Comparison of ENCODE assay signal across 8 cellular contexts in genomic region chr12:2691340-2692111, GRCh38.
DNase-seq lines count a peak whose midpoint lies in the region; ATAC-seq and TF ChIP-seq lines count a peak whose summit lies in the region.

No MANE protein-coding gene starts in this region.

- H3K4me3 ChIP-seq in colonic mucosa = peak overlapping the region; percentile 56
- H3K4me3 ChIP-seq in thyroid gland (replicated peaks in 1 of 3) = peak overlapping the region in 2 of 3 donors; percentile 9 to 41
- H3K4me3 ChIP-seq in adrenal gland = peak overlapping the region in 2 of 4 donors; percentile 7 to 53

- H3K27me3 ChIP-seq in colonic mucosa (no peaks in the 10 kb centered on the region), thyroid gland (no peaks in the 10 kb centered on the region), adrenal gland (peaks cover 6% of the 10 kb centered on the region)

- TF ChIP-seq CTCF in colonic mucosa (IDR thresholded peaks at IDR 0.05) (no peak), thyroid gland (IDR thresholded peaks at IDR 0.05) (no peak), adrenal gland (IDR thresholded peaks at IDR 0.05) (no peak)

- peaks cover 26% of the 10 kb centered on the region for H3K4me1 Mint-ChIP-seq in activated CD4-positive, alpha-beta T cell treated with anti-CD3 and anti-CD28 coated beads for 36 hours
- peaks cover 34% of the 10 kb centered on the region for H3K4me1 Mint-ChIP-seq in T-helper 2 cell treated with Interferon-gamma antibody and Interleukin-4, amounts not matched to agents 5 μg/mL and 100 μg/mL, for 36 hours (ENCODE audit: low read depth)
- H3K4me1 Mint-ChIP-seq in naive B cell = peaks cover 15 to 42% (median 42%) of the 10 kb centered on the region in 3 donors

- H3K9me3 ChIP-seq in colonic mucosa (no peaks in the 10 kb centered on the region), thyroid gland (no peaks in the 10 kb centered on the region), adrenal gland (replicated peaks in 1 of 3) (no peaks in the 10 kb centered on the region)

- peaks cover 7% of the 10 kb centered on the region for H3K27me3 Mint-ChIP-seq in activated CD4-positive, alpha-beta T cell treated with anti-CD3 and anti-CD28 coated beads for 36 hours
- peaks cover 3% of the 10 kb centered on the region for H3K27me3 Mint-ChIP-seq in T-helper 2 cell treated with Interferon-gamma antibody and Interleukin-4, amounts not matched to agents 5 μg/mL and 100 μg/mL, for 36 hours (ENCODE audit: low read depth)
- peaks cover 0 to 16% (median 12%) of the 10 kb centered on the region in 3 donors for H3K27me3 Mint-ChIP-seq in naive B cell

- CTCF ChIA-PET in activated CD4-positive, alpha-beta T cell treated with anti-CD3 and anti-CD28 coated beads for 36 hours (lab: Charles Lee) = interaction anchor here (0.5 to 1.7 kb wide), 9 partner anchors 9 to 578 kb away, joined by 3 to 9 read pairs (median 3); partner anchors contain the start of gene FKBP4

- H3K4me1 ChIP-seq in colonic mucosa = no peaks in the 10 kb centered on the region
- peaks cover 0 to 8% of the 10 kb centered on the region in 2 donors for H3K4me1 ChIP-seq in thyroid gland
- peaks cover 3 to 4% of the 10 kb centered on the region in 2 donors for H3K4me1 ChIP-seq in adrenal gland (replicated peaks in 1 of 2)

- peak overlapping the region; percentile 79 for H3K4me3 Mint-ChIP-seq in activated CD4-positive, alpha-beta T cell treated with anti-CD3 and anti-CD28 coated beads for 36 hours
- H3K4me3 Mint-ChIP-seq in T-helper 2 cell treated with Interferon-gamma antibody and Interleukin-4, amounts not matched to agents 5 μg/mL and 100 μg/mL, for 36 hours = peak overlapping the region; percentile 90
- H3K4me3 Mint-ChIP-seq in naive B cell = peak overlapping the region; percentile 92 to 100 (median 98)

- peak overlapping the region; percentile 82 for H3K27ac Mint-ChIP-seq in activated CD4-positive, alpha-beta T cell treated with anti-CD3 and anti-CD28 coated beads for 36 hours
- H3K27ac Mint-ChIP-seq in T-helper 2 cell treated with Interferon-gamma antibody and Interleukin-4, amounts not matched to agents 5 μg/mL and 100 μg/mL, for 36 hours = peak overlapping the region; percentile 94
- H3K27ac Mint-ChIP-seq in naive B cell = peak overlapping the region; percentile 79 to 97 (median 94)

- intact Hi-C loops in activated CD4-positive, alpha-beta T cell treated with anti-CD3 and anti-CD28 coated beads for 36 hours (cut with DNase I, micrococcal nuclease) = loop anchor here (1.0 to 5.0 kb wide), 10 partner anchors 61 to 687 kb away; partner anchors contain the start of genes DCP1B (in 1 of the 2), FKBP4 (in 1 of the 2), FOXM1 (in 1 of the 2) and ITFG2 (in 1 of the 2)
- intact Hi-C loops in colonic mucosa (cut with DNase I) (no loop called here), thyroid gland (cut with DNase I) (no loop called here), adrenal gland (cut with DNase I) (no loop called here)

- H3K36me3 ChIP-seq in colonic mucosa (no peaks in the 10 kb centered on the region), thyroid gland (no peaks in the 10 kb centered on the region), adrenal gland (replicated peaks in 1 of 2) (no peaks in the 10 kb centered on the region)

- peak; percentile 84 for ATAC-seq in activated CD4-positive, alpha-beta T cell treated with anti-CD3 and anti-CD28 coated beads for 36 hours
- ATAC-seq in HG03196 (IDR thresholded peaks at IDR 0.05; ENCODE audit: unreplicated experiment) = peak; percentile 59
- ATAC-seq in naive B cell (ENCODE audit: low read depth in 2 of 2) = peak; percentile 72 to 73

- H3K36me3 Mint-ChIP-seq in activated CD4-positive, alpha-beta T cell treated with anti-CD3 and anti-CD28 coated beads for 36 hours (ENCODE audit: low read depth) = no peaks in the 10 kb centered on the region
- peaks cover 2% of the 10 kb centered on the region for H3K36me3 Mint-ChIP-seq in T-helper 2 cell treated with Interferon-gamma antibody and Interleukin-4, amounts not matched to agents 5 μg/mL and 100 μg/mL, for 36 hours (ENCODE audit: low read depth)
- no peaks in the 10 kb centered on the region for H3K36me3 Mint-ChIP-seq in naive B cell

- H3K9me3 Mint-ChIP-seq in activated CD4-positive, alpha-beta T cell treated with anti-CD3 and anti-CD28 coated beads for 36 hours (ENCODE audit: low read depth) = no peaks in the 10 kb centered on the region
- no peaks in the 10 kb centered on the region for H3K9me3 Mint-ChIP-seq in T-helper 2 cell treated with Interferon-gamma antibody and Interleukin-4, amounts not matched to agents 5 μg/mL and 100 μg/mL, for 36 hours
- H3K9me3 Mint-ChIP-seq in naive B cell = no peaks in the 10 kb centered on the region

- DNase-seq in activated CD4-positive, alpha-beta T cell treated with anti-CD3 and anti-CD28 coated beads for 36 hours = peak; percentile 80
- DNase-seq in activated CD4-positive, alpha-beta T cell treated with anti-CD3 and anti-CD28 coated beads for 1 hour = no peak
- DNase-seq in T-helper 2 cell treated with Interferon-gamma antibody and Interleukin-4, amounts not matched to agents 5 μg/mL and 100 μg/mL, for 36 hours (ENCODE audit: low spot score) = peak; percentile 51
- DNase-seq in colonic mucosa (peak; percentile 36), naive B cell (peak; percentile 33), thyroid gland (peak in 1 of 2 donors; percentile 19), adrenal gland (no peak)

- 7 to 22% methylated on average over 51 to 54 of the region's 63 CpGs for WGBS in thyroid gland, 2 donors
- 2 to 17% (median 5%) methylated on average over 33 to 63 of the region's 63 CpGs for WGBS in adrenal gland, 4 donors

- peak overlapping the region; percentile 37 for H3K27ac ChIP-seq in colonic mucosa
- peak overlapping the region in 1 of 3 donors; percentile 28 for H3K27ac ChIP-seq in thyroid gland
- H3K27ac ChIP-seq in adrenal gland = no peak overlapping the region

- TF ChIP-seq POLR2A in thyroid gland (IDR thresholded peaks at IDR 0.05) = no peak
- TF ChIP-seq POLR2A in adrenal gland (IDR thresholded peaks at IDR 0.05) = no peak

- POLR2A ChIA-PET in activated CD4-positive, alpha-beta T cell treated with anti-CD3 and anti-CD28 coated beads for 36 hours (lab: Charles Lee) = interaction anchor here (0.6 to 1.3 kb wide), 3 partner anchors 8 to 103 kb away, joined by 3 to 6 read pairs (median 3); partner anchors contain the start of gene FKBP4

- H3K9ac ChIP-seq in colonic mucosa (ENCODE audit: low read depth in 2 of 2, low read length in 2 of 2) = peak overlapping the region; percentile 60 to 84

Comparison
In these comparisons a context has a peak if more than half of its experiments do, and no peak if none do; other contexts are left out.
1. DNase-seq: peak in activated CD4-positive, alpha-beta T cell treated with anti-CD3 and anti-CD28 coated beads for 36 hours (single experiment), T-helper 2 cell treated with Interferon-gamma antibody and Interleukin-4, amounts not matched to agents 5 μg/mL and 100 μg/mL, for 36 hours (single experiment), colonic mucosa (single experiment) and naive B cell (single experiment); none in activated CD4-positive, alpha-beta T cell treated with anti-CD3 and anti-CD28 coated beads for 1 hour (single experiment) and adrenal gland (0 of 7).
2. intact Hi-C loops: an anchor here in activated CD4-positive, alpha-beta T cell treated with anti-CD3 and anti-CD28 coated beads for 36 hours (1.0 to 5.0 kb wide); none called in colonic mucosa, thyroid gland and adrenal gland.
3. Peak in every context shown above with its lines, with median percentiles within 50 percentile points of each other: ATAC-seq, H3K27ac Mint-ChIP-seq and H3K4me3 Mint-ChIP-seq.